ENCODE assay signal across 26 cellular contexts in the genomic region with DNA sequence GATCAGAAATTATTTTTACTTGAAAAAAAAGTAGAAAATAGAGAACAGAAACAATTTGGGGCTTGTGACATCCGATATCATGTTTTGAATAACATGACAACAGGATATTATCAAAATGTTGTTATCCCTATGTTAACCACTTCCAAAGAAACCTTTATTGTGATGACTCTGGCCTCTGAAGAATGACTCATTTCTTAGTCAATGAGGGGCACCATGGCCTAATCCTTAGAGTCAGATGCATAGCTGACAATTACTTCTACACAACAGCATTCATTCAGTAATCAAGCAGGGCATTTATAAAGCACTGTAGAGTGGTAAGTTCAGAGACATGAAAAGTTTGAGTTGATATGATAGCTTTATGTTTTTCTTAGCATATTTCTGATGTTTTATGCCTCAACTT.
A peak's percentile ranks its signal among the peaks of the same experiment; 100 is the strongest.
DNase-seq lines count a peak whose midpoint lies in the region; ATAC-seq and TF ChIP-seq lines count a peak whose summit lies in the region.
"Had no signal": no experiment of that assay in that cellular context is flagged by ENCODE, and none has a peak within 500 bp of the region (broad histone marks: within the 10 kb centered on the region; RNA-seq: fewer than 3 reads in every experiment).

No MANE protein-coding gene starts in this region.

- H3K27ac ChIP-seq in PC-3 (ENCODE audit: low read length) (peak overlapping the region; percentile 55), left lung (no peak overlapping the region)
- H3K27ac ChIP-seq: hepatocyte, left ventricle myocardium inferior, Peyer's patch, SJSA1, suprapubic skin, uterus had no signal

- H3K4me1 Mint-ChIP-seq in activated naive CD8-positive, alpha-beta T cell treated with anti-CD3 and anti-CD28 coated beads, Interleukin-2, amount 50 U/mL, for 24 hours, result peaks cover 26% of the 10 kb centered on the region
- H3K4me1 Mint-ChIP-seq in activated naive CD8-positive, alpha-beta T cell treated with anti-CD3 and anti-CD28 coated beads for 36 hours, result peaks cover 10% of the 10 kb centered on the region
- H3K4me1 Mint-ChIP-seq: mesothelial cell of epicardium, T-helper 17 cell had no signal

- no peaks in the 10 kb centered on the region for H3K27me3 Mint-ChIP-seq in activated naive CD8-positive, alpha-beta T cell treated with anti-CD3 and anti-CD28 coated beads, Interleukin-2, amount 50 U/mL, for 24 hours
- no peaks in the 10 kb centered on the region for H3K27me3 Mint-ChIP-seq in activated naive CD8-positive, alpha-beta T cell treated with anti-CD3 and anti-CD28 coated beads for 36 hours
- H3K27me3 Mint-ChIP-seq: T-helper 17 cell had no signal

- H3K4me1 ChIP-seq in PC-3 (ENCODE audit: insufficient read depth, low read length) (peaks cover 24% of the 10 kb centered on the region), left lung (no peaks in the 10 kb centered on the region)
- H3K4me1 ChIP-seq: left ventricle myocardium inferior, Peyer's patch, SJSA1, suprapubic skin, uterus had no signal

- H3K36me3 ChIP-seq in PC-3 (ENCODE audit: low read depth, low read length), result no peaks in the 10 kb centered on the region
- H3K36me3 ChIP-seq in left lung, result no peaks in the 10 kb centered on the region
- H3K36me3 ChIP-seq: left ventricle myocardium inferior, Peyer's patch, SJSA1, suprapubic skin, uterus had no signal

- H3K9me3 ChIP-seq in PC-3 (ENCODE audit: low read length) (no peaks in the 10 kb centered on the region), left lung (no peaks in the 10 kb centered on the region)
- H3K9me3 ChIP-seq: left ventricle myocardium inferior, Peyer's patch, SJSA1, suprapubic skin, uterus had no signal

- no peaks in the 10 kb centered on the region for H4K20me1 ChIP-seq in PC-3 (ENCODE audit: low read length)

- H2AFZ ChIP-seq in PC-3 (ENCODE audit: low read length), result no peak overlapping the region
- H2AFZ ChIP-seq: hepatocyte had no signal

- no peaks in the 10 kb centered on the region for H3K27me3 ChIP-seq in PC-3 (ENCODE audit: low read length)
- H3K27me3 ChIP-seq in left lung, result no peaks in the 10 kb centered on the region
- H3K27me3 ChIP-seq: hepatocyte, Peyer's patch, SJSA1, uterus had no signal

- no peak overlapping the region for H3K4me2 ChIP-seq in PC-3 (ENCODE audit: low read length)
- H3K4me2 ChIP-seq: hepatocyte, smooth muscle cell had no signal

- H3K9ac ChIP-seq in PC-3 (ENCODE audit: low read length), result no peak overlapping the region; the same call in 1 of the 2 replicates

- H3F3A ChIP-seq in PC-3 (ENCODE audit: low read length, unreplicated experiment), result no peaks in the 10 kb centered on the region

- TF ChIP-seq CTCF in PC-3 (conservative IDR thresholded peaks at IDR 0.05; ENCODE audit: low read depth, low read length) (no peak), left lung (IDR thresholded peaks at IDR 0.05) (no peak)

- CTCF ChIA-PET in PC-3 (lab: Charles Lee), result no interaction called here

- H3K4me3 Mint-ChIP-seq in activated naive CD8-positive, alpha-beta T cell treated with anti-CD3 and anti-CD28 coated beads, Interleukin-2, amount 50 U/mL, for 24 hours, result no peak overlapping the region
- H3K4me3 Mint-ChIP-seq in activated naive CD8-positive, alpha-beta T cell treated with anti-CD3 and anti-CD28 coated beads for 36 hours, result no peak overlapping the region
- H3K4me3 Mint-ChIP-seq: brain; CD8-positive, alpha-beta T cell; immature natural killer cell; mesothelial cell of epicardium; naive thymus-derived CD8-positive, alpha-beta T cell; T-helper 17 cell had no signal

- ATAC-seq in activated naive CD8-positive, alpha-beta T cell treated with anti-CD3 and anti-CD28 coated beads, Interleukin-2, amount 50 U/mL, for 24 hours, result peak; percentile 59
- ATAC-seq in PC-3 (peak; percentile 93), HG02798 (IDR thresholded peaks at IDR 0.05; ENCODE audit: poor library complexity, unreplicated experiment) (no peak), HG03469 (IDR thresholded peaks at IDR 0.05; ENCODE audit: unreplicated experiment) (no peak), left lung (no peak)
- ATAC-seq: CD8-positive, alpha-beta T cell; K562; naive thymus-derived CD8-positive, alpha-beta T cell; T-helper 17 cell had no signal

- intact Hi-C loops in PC-3 (cut with micrococcal nuclease) (no loop called here), left lung (cut with DNase I) (no loop called here)

- no TSS peak for BruUV-seq in PC-3 (replicated peaks; lab: Mats Ljungman, UMichigan)

- no peaks in the 10 kb centered on the region for H3K79me2 ChIP-seq in PC-3 (ENCODE audit: low read length)
- H3K79me2 ChIP-seq: hepatocyte had no signal

- H3K9me2 ChIP-seq in PC-3 (replicated peaks; ENCODE audit: low read length), result no peaks in the 10 kb centered on the region

- H3K9me3 Mint-ChIP-seq in activated naive CD8-positive, alpha-beta T cell treated with anti-CD3 and anti-CD28 coated beads, Interleukin-2, amount 50 U/mL, for 24 hours, result peaks cover 13% of the 10 kb centered on the region
- H3K9me3 Mint-ChIP-seq in activated naive CD8-positive, alpha-beta T cell treated with anti-CD3 and anti-CD28 coated beads for 36 hours, result peaks cover 8% of the 10 kb centered on the region
- H3K9me3 Mint-ChIP-seq: mesothelial cell of epicardium had no signal

- no peaks in the 10 kb centered on the region for H3K36me3 Mint-ChIP-seq in activated naive CD8-positive, alpha-beta T cell treated with anti-CD3 and anti-CD28 coated beads, Interleukin-2, amount 50 U/mL, for 24 hours (ENCODE audit: low read depth)
- peaks cover 7% of the 10 kb centered on the region for H3K36me3 Mint-ChIP-seq in activated naive CD8-positive, alpha-beta T cell treated with anti-CD3 and anti-CD28 coated beads for 36 hours
- H3K36me3 Mint-ChIP-seq: brain; CD8-positive, alpha-beta T cell; mesothelial cell of epicardium had no signal

- DNase-seq in activated naive CD8-positive, alpha-beta T cell treated with anti-CD3 and anti-CD28 coated beads, Interleukin-2, amount 50 U/mL, for 24 hours, result no peak
- DNase-seq in activated naive CD8-positive, alpha-beta T cell treated with anti-CD3 and anti-CD28 coated beads for 36 hours, result no peak
- DNase-seq in PC-3 (peak; percentile 80), foreskin melanocyte (peak; percentile 90), left lung (no peak)
- DNase-seq: AML-193; CD8-positive, alpha-beta T cell; immature natural killer cell; left ventricle myocardium inferior; MM.1S; naive thymus-derived CD8-positive, alpha-beta T cell; NCI-H146; NCI-H510A treated with DMSO at 0.1 percent for 48 hours; Peyer's patch; stimulated activated CD4-positive, alpha-beta T cell treated with anti-CD3 and anti-CD28 coated beads, Interleukin-2, amount 100 ng/mL, for 24 hours; T-helper 17 cell; uterus had no signal

- POLR2A ChIA-PET in PC-3 (lab: Charles Lee; ENCODE audit: unreplicated experiment), result no interaction called here

- no peak overlapping the region for H3K27ac Mint-ChIP-seq in activated naive CD8-positive, alpha-beta T cell treated with anti-CD3 and anti-CD28 coated beads, Interleukin-2, amount 50 U/mL, for 24 hours
- no peak overlapping the region for H3K27ac Mint-ChIP-seq in activated naive CD8-positive, alpha-beta T cell treated with anti-CD3 and anti-CD28 coated beads for 36 hours
- H3K27ac Mint-ChIP-seq: CD8-positive, alpha-beta T cell; immature natural killer cell; mesothelial cell of epicardium; naive thymus-derived CD8-positive, alpha-beta T cell; T-helper 17 cell had no signal

- no peak overlapping the region for H3K4me3 ChIP-seq in PC-3 (ENCODE audit: low read length)
- no peak overlapping the region for H3K4me3 ChIP-seq in left lung
- H3K4me3 ChIP-seq: hepatocyte, K562, left ventricle myocardium inferior, Peyer's patch, SJSA1, smooth muscle cell, suprapubic skin, uterus had no signal

Comparison
In these comparisons a context has a peak if more than half of its experiments do, and no peak if none do; other contexts are left out.
1. ATAC-seq: peak in activated naive CD8-positive, alpha-beta T cell treated with anti-CD3 and anti-CD28 coated beads, Interleukin-2, amount 50 U/mL, for 24 hours (single experiment) and PC-3 (single experiment); none in HG02798 (single experiment), HG03469 (single experiment) and left lung (single experiment).
2. DNase-seq: peak in PC-3 (single experiment) and foreskin melanocyte (single experiment); none in activated naive CD8-positive, alpha-beta T cell treated with anti-CD3 and anti-CD28 coated beads, Interleukin-2, amount 50 U/mL, for 24 hours (single experiment), activated naive CD8-positive, alpha-beta T cell treated with anti-CD3 and anti-CD28 coated beads for 36 hours (single experiment) and left lung (0 of 2).